ENCODE assay signal across 8 cellular contexts in the genomic region with DNA sequence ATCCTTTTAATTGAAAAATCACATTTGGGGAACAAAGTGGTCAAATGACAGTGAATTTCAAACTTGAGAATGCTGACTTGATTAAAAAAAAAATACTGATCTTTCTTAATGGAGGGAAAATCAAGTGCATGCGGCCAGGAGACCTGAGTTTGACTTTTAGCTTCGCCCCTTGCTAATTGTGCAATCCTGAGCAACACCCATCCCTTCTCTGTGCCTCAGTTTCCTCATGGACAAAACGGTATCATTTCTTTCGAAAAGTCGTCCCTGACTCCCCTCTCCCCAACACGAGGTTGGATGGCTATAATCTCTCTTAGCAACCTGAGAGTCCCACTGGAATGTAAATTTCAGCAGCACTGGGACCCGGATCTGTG. TPM values are rescaled to one million over a fixed set of nuclear protein-coding genes. Genes with fewer than 3 reads are reported as not detected.
A peak's percentile ranks its signal among the peaks of the same experiment; 100 is the strongest.
DNase-seq lines count a peak whose midpoint lies in the region; ATAC-seq and TF ChIP-seq lines count a peak whose summit lies in the region.

No MANE protein-coding gene starts in this region.

- DNase-seq in CD4-positive, alpha-beta T cell = no peak
- DNase-seq in SJSA1 (ENCODE audit: low read depth in 1 of 2, low spot score in 2 of 2) (no peak), endothelial cell (ENCODE audit: low spot score) (no peak), neuronal stem cell (ENCODE audit: low spot score) (no peak), transverse colon (no peak), HEK293T (ENCODE audit: extremely low spot score) (no peak), LoVo (ENCODE audit: low spot score) (no peak)

- H3K27ac ChIP-seq in CD4-positive, alpha-beta T cell (ENCODE audit: low read depth, low read length) = no peak overlapping the region
- peak overlapping the region; percentile 95 for H3K27ac ChIP-seq in SJSA1
- H3K27ac ChIP-seq in neuronal stem cell (replicated peaks; ENCODE audit: low read length) = peak overlapping the region; percentile 91
- no peak overlapping the region for H3K27ac ChIP-seq in transverse colon

- H3K23ac ChIP-seq in neuronal stem cell (ENCODE audit: low read depth, low read length, poor library complexity) = no peak overlapping the region

- TF ChIP-seq CTCF in CD4-positive, alpha-beta T cell (IDR thresholded peaks at IDR 0.05) = no peak
- TF ChIP-seq CTCF in endothelial cell (IDR thresholded peaks at IDR 0.05; ENCODE audit: unreplicated experiment) = no peak
- no peak for TF ChIP-seq CTCF in transverse colon (IDR thresholded peaks at IDR 0.05)

- peak overlapping the region; percentile 97 for H2AFZ ChIP-seq in neuronal stem cell (ENCODE audit: low read length)

- H3K27ac Mint-ChIP-seq in CD4-positive, alpha-beta T cell = no peak overlapping the region
- H3K27ac Mint-ChIP-seq in endothelial cell (ENCODE audit: unreplicated experiment) = peak overlapping the region; percentile 95

- peaks cover 73% of the 10 kb centered on the region for H3K27me3 Mint-ChIP-seq in CD4-positive, alpha-beta T cell
- peaks cover 12% of the 10 kb centered on the region for H3K27me3 Mint-ChIP-seq in endothelial cell (ENCODE audit: unreplicated experiment)

- H4K8ac ChIP-seq in neuronal stem cell (ENCODE audit: low read depth, low read length) = no peak overlapping the region

- H3K4me3 Mint-ChIP-seq in CD4-positive, alpha-beta T cell = peak overlapping the region; percentile 80
- peak overlapping the region; percentile 93 for H3K4me3 Mint-ChIP-seq in endothelial cell (ENCODE audit: unreplicated experiment)

- no peak overlapping the region for H2BK12ac ChIP-seq in neuronal stem cell (ENCODE audit: low read length)

- no peak overlapping the region for H2AK5ac ChIP-seq in neuronal stem cell (ENCODE audit: low read depth, low read length)

- in situ Hi-C loops in transverse colon (cut with MboI; ENCODE audit: low pct_ligation_motif_present in 1 of 4, low pct_unique_long_range_greater_than_20kb in 1 of 4, low sequenced_read_pairs in 3 of 4) = loop anchor here (5.0 to 25.0 kb wide), 9 partner anchors 195 to 878 kb away; no protein-coding TSS in a partner anchor

- H2BK120ac ChIP-seq in neuronal stem cell (ENCODE audit: low read depth, low read length) = no peak overlapping the region

- no peak overlapping the region for H4K91ac ChIP-seq in neuronal stem cell (ENCODE audit: low read depth, low read length, poor library complexity)

- no peak overlapping the region for H3K4ac ChIP-seq in neuronal stem cell (ENCODE audit: low read length)

- no peaks in the 10 kb centered on the region for H3K9me3 Mint-ChIP-seq in CD4-positive, alpha-beta T cell
- H3K9me3 Mint-ChIP-seq in endothelial cell (ENCODE audit: unreplicated experiment) = no peaks in the 10 kb centered on the region

- H3K27me3 ChIP-seq in CD4-positive, alpha-beta T cell (ENCODE audit: control insufficient read depth, insufficient read depth, low read length) = peaks cover 73% of the 10 kb centered on the region
- H3K27me3 ChIP-seq in SJSA1 (replicated peaks) = no peaks in the 10 kb centered on the region
- H3K27me3 ChIP-seq in neuronal stem cell (ENCODE audit: control insufficient read depth in 3 of 3, insufficient read depth in 3 of 3, low read depth in 1 of 3, low read length in 3 of 3) = no peaks in the 10 kb centered on the region
- peaks cover 79% of the 10 kb centered on the region for H3K27me3 ChIP-seq in transverse colon

- no peak for TF ChIP-seq EP300 in transverse colon (IDR thresholded peaks at IDR 0.05; ENCODE audit: low read depth)

- POLR2A ChIA-PET in CD4-positive, alpha-beta T cell (lab: Charles Lee) = no interaction called here
- POLR2A ChIA-PET in HEK293T (lab: Yijun Ruan, JAX) = interaction anchor here (0.7 to 3.2 kb wide), 6 partner anchors 12 to 205 kb away, joined by 3 to 21 read pairs (median 4); a partner anchor contains a TSS

- peaks cover 5% of the 10 kb centered on the region for H3K79me1 ChIP-seq in neuronal stem cell (ENCODE audit: low read depth, low read length)

- intact Hi-C loops in CD4-positive, alpha-beta T cell (cut with DNase I, micrococcal nuclease) = loop anchor here (2.0 to 10.0 kb wide), 6 partner anchors 206 to 1125 kb away; no protein-coding TSS in a partner anchor
- intact Hi-C loops in transverse colon (cut with DNase I; ENCODE audit: low total_unique reads) = loop anchor here (5.0 to 10.0 kb wide), 3 partner anchors 205 to 650 kb away; no protein-coding TSS in a partner anchor

- H3K14ac ChIP-seq in neuronal stem cell (ENCODE audit: low read length) = no peak overlapping the region

- H3K4me1 ChIP-seq in SJSA1 (replicated peaks) = peaks cover 55% of the 10 kb centered on the region
- H3K4me1 ChIP-seq in neuronal stem cell (ENCODE audit: control insufficient read depth in 2 of 2, insufficient read depth in 1 of 2, low read depth in 1 of 2, low read length in 2 of 2) = peaks cover 7 to 15% of the 10 kb centered on the region in 2 donors
- H3K4me1 ChIP-seq in transverse colon = peaks cover 11 to 35% (median 21%) of the 10 kb centered on the region in 4 donors

- H3K36me3 Mint-ChIP-seq in CD4-positive, alpha-beta T cell (ENCODE audit: low read depth) = no peaks in the 10 kb centered on the region
- H3K36me3 Mint-ChIP-seq in endothelial cell (ENCODE audit: low read depth, unreplicated experiment) = peaks cover 6% of the 10 kb centered on the region

- no peak for ATAC-seq in CD4-positive, alpha-beta T cell (ENCODE audit: poor library complexity)
- no peak for ATAC-seq in HG03460 (IDR thresholded peaks at IDR 0.05; ENCODE audit: unreplicated experiment)

- no peaks in the 10 kb centered on the region for H3K9me3 ChIP-seq in CD4-positive, alpha-beta T cell (ENCODE audit: control insufficient read depth, low read length)
- H3K9me3 ChIP-seq in SJSA1 (replicated peaks) = no peaks in the 10 kb centered on the region
- H3K9me3 ChIP-seq in neuronal stem cell (replicated peaks in 1 of 2; ENCODE audit: control insufficient read depth in 2 of 2, insufficient read depth in 1 of 2, low read depth in 1 of 2, low read length in 2 of 2) = no peaks in the 10 kb centered on the region
- no peaks in the 10 kb centered on the region for H3K9me3 ChIP-seq in transverse colon

- H3K4me1 Mint-ChIP-seq in CD4-positive, alpha-beta T cell (ENCODE audit: low read depth) = peaks cover 22% of the 10 kb centered on the region
- H3K4me1 Mint-ChIP-seq in endothelial cell (ENCODE audit: unreplicated experiment) = peaks cover 30% of the 10 kb centered on the region

- H3K4me2 ChIP-seq in neuronal stem cell (ENCODE audit: insufficient read depth, low read length, poor library complexity, severe bottlenecking) = no peak overlapping the region

- H3K4me3 ChIP-seq in SJSA1 (peak overlapping the region; percentile 76), neuronal stem cell (ENCODE audit: low read length in 2 of 2) (peak overlapping the region in 1 of 2 donors; percentile 67), transverse colon (no peak overlapping the region)

- WGBS in neuronal stem cell (ENCODE audit: extremely low coverage in 2 of 2, insufficient read length in 2 of 2, insufficient replicate concordance in 1 of 2), 2 donors = no CpG with 5 or more reads among the region's 7 CpGs
- WGBS in transverse colon (ENCODE audit: low coverage in 1 of 2), 2 donors = 59 to 61% methylated on average over 5 to 7 of the region's 7 CpGs

- no peak for TF ChIP-seq POLR2A in transverse colon (IDR thresholded peaks at IDR 0.05)

- peaks cover 9% of the 10 kb centered on the region; the same call in 1 of the 2 replicates for H3K36me3 ChIP-seq in SJSA1
- H3K36me3 ChIP-seq in neuronal stem cell (replicated peaks in 1 of 2; ENCODE audit: control insufficient read depth in 2 of 2, insufficient read depth in 2 of 2, low read length in 2 of 2) = peaks cover 0 to 10% of the 10 kb centered on the region in 2 donors
- H3K36me3 ChIP-seq in transverse colon = no peaks in the 10 kb centered on the region

- no peak overlapping the region for H3K9ac ChIP-seq in neuronal stem cell (ENCODE audit: low read depth, low read length, poor library complexity)

- CTCF ChIA-PET in CD4-positive, alpha-beta T cell (lab: Charles Lee) = no interaction called here
- CTCF ChIA-PET in HEK293T (lab: Yijun Ruan, JAX) = interaction anchor here (0.6 to 1.0 kb wide), 2 partner anchors 204 to 237 kb away, joined by 3 to 4 read pairs; no protein-coding TSS in a partner anchor

- H2BK5ac ChIP-seq in neuronal stem cell (ENCODE audit: low read length) = no peak overlapping the region

- H3K18ac ChIP-seq in neuronal stem cell (ENCODE audit: low read length) = no peak overlapping the region

- H2BK15ac ChIP-seq in neuronal stem cell (ENCODE audit: low read length) = no peak overlapping the region

TF ChIP-seq in HEK293T, 16 proteins besides CTCF, POLR2A, EP300 and RAD21 (continues in another document):
- no peak for TF ChIP-seq BHLHE40 (IDR thresholded peaks at IDR 0.05; ENCODE audit: borderline replicate concordance)
- no peak for TF ChIP-seq ELF4 (IDR thresholded peaks at IDR 0.05)
- TF ChIP-seq, protein P1, sequence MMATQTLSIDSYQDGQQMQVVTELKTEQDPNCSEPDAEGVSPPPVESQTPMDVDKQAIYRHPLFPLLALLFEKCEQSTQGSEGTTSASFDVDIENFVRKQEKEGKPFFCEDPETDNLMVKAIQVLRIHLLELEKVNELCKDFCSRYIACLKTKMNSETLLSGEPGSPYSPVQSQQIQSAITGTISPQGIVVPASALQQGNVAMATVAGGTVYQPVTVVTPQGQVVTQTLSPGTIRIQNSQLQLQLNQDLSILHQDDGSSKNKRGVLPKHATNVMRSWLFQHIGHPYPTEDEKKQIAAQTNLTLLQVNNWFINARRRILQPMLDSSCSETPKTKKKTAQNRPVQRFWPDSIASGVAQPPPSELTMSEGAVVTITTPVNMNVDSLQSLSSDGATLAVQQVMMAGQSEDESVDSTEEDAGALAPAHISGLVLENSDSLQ (IDR thresholded peaks at IDR 0.05) = no peak
- TF ChIP-seq SP1 (IDR thresholded peaks at IDR 0.05) = no peak
- TF ChIP-seq HDGF (IDR thresholded peaks at IDR 0.05; ENCODE audit: borderline replicate concordance) = no peak
- no peak for TF ChIP-seq FOXA1 (IDR thresholded peaks at IDR 0.05)
- no peak for TF ChIP-seq ZNF384 (IDR thresholded peaks at IDR 0.05)
- no peak for TF ChIP-seq CTBP1 (IDR thresholded peaks at IDR 0.05; ENCODE audit: borderline replicate concordance)
- no peak for TF ChIP-seq TARDBP (IDR thresholded peaks at IDR 0.05)
- TF ChIP-seq FOXK2 (IDR thresholded peaks at IDR 0.05) = no peak
- TF ChIP-seq ARNT (IDR thresholded peaks at IDR 0.05) = no peak
- no peak for TF ChIP-seq L3MBTL2 (conservative IDR thresholded peaks at IDR 0.05)

RNA-seq across cellular contexts. Expression of a gene that starts 1.0 kb away (rescaled TPM):
- total RNA-seq in CD4-positive, alpha-beta T cell = not detected
- 26.2 and 31.7 TPM in 2 replicates for total RNA-seq in SJSA1 (2014; rRNA removed; shearing (Covaris generic))
- 34.3 TPM for total RNA-seq in endothelial cell (ENCODE audit: unreplicated experiment)
- 51.2 TPM for polyA plus RNA-seq in neuronal stem cell (2013, experiment 1 of 2)
- 51.7 TPM for polyA plus RNA-seq in neuronal stem cell (2013, experiment 2 of 2)
- total RNA-seq in transverse colon = 1 to 10 TPM in 1 of 4 donors, under 1 TPM in 2, not detected in 1; 0.14 to 2.6 (median 0.64) TPM

RNA-seq across cellular contexts. Expression of a gene that starts 45.3 kb away (rescaled TPM):
- total RNA-seq in CD4-positive, alpha-beta T cell = 10 to 100 TPM; 32.1 to 36.7 TPM
- 48.7 and 64.5 TPM in 2 replicates for total RNA-seq in SJSA1 (2014; rRNA removed; shearing (Covaris generic))
- total RNA-seq in endothelial cell (ENCODE audit: unreplicated experiment) = 48.6 TPM
- polyA plus RNA-seq in neuronal stem cell (2013, experiment 1 of 2) = 31.4 TPM
- 31.8 TPM for polyA plus RNA-seq in neuronal stem cell (2013, experiment 2 of 2)
- total RNA-seq in transverse colon = 10 to 100 TPM; 17.9 to 93.9 (median 37.5) TPM

Comparison
In these comparisons a context has a peak if more than half of its experiments do, and no peak if none do; other contexts are left out.
1. H3K27ac ChIP-seq: peak in SJSA1 (single experiment) and neuronal stem cell (single experiment); none in CD4-positive, alpha-beta T cell (single experiment) and transverse colon (0 of 4).